ENCODE assay signal across 1 cellular context in the genomic region with DNA sequence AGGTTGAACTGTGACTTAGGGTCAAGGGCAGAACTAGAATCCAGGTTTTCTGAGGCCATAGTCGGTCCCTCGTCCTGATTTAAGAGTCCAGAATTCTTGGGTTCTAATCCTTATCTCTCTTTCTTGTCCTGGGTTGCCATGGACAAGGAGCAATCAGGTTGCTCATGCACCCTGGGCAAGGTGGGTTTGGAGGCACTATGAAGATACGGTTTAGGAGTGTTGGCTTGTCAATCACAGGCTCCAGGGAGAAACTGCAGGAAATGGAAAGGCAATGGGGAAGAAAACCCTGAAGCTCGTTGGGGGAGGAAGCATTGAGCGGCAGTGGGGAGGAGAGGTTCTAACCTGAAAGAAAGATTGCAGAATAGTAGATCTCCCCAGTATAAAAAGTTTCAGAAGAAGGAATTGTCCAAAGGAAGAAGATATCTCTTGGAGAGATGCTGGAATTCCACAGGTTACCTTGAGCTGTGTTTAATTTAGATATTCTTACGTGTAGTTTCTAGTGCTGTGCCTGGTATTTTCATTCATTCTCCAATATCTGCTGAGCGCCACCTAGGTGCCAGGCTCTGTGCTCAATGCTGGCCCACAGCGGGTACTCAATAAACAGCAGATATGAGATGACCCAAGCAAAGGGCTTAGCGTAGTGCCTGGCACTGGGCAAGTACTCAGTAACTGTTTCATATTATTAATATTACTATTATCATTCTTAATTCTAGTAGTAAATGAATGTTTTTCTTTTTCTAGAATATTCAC.
TF ChIP-seq lines count a peak whose summit lies in the region.

No MANE protein-coding gene starts in this region.

TF ChIP-seq in Ishikawa, 13 proteins besides CTCF, POLR2A, EP300 and RAD21 (continued from another document):
- TF ChIP-seq, protein P1, sequence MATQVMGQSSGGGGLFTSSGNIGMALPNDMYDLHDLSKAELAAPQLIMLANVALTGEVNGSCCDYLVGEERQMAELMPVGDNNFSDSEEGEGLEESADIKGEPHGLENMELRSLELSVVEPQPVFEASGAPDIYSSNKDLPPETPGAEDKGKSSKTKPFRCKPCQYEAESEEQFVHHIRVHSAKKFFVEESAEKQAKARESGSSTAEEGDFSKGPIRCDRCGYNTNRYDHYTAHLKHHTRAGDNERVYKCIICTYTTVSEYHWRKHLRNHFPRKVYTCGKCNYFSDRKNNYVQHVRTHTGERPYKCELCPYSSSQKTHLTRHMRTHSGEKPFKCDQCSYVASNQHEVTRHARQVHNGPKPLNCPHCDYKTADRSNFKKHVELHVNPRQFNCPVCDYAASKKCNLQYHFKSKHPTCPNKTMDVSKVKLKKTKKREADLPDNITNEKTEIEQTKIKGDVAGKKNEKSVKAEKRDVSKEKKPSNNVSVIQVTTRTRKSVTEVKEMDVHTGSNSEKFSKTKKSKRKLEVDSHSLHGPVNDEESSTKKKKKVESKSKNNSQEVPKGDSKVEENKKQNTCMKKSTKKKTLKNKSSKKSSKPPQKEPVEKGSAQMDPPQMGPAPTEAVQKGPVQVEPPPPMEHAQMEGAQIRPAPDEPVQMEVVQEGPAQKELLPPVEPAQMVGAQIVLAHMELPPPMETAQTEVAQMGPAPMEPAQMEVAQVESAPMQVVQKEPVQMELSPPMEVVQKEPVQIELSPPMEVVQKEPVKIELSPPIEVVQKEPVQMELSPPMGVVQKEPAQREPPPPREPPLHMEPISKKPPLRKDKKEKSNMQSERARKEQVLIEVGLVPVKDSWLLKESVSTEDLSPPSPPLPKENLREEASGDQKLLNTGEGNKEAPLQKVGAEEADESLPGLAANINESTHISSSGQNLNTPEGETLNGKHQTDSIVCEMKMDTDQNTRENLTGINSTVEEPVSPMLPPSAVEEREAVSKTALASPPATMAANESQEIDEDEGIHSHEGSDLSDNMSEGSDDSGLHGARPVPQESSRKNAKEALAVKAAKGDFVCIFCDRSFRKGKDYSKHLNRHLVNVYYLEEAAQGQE (IDR thresholded peaks at IDR 0.05; ENCODE audit: low read depth) = no peak
- TF ChIP-seq TAF1 (IDR thresholded peaks at IDR 0.05; ENCODE audit: low read depth) (no peak), ZBTB7A (IDR thresholded peaks at IDR 0.05; ENCODE audit: low read depth) (no peak), CEBPB (IDR thresholded peaks at IDR 0.05) (no peak), TEAD4 (IDR thresholded peaks at IDR 0.05) (no peak), FOXM1 (IDR thresholded peaks at IDR 0.05; ENCODE audit: borderline replicate concordance, low read depth) (no peak), CREB1 (IDR thresholded peaks at IDR 0.05; ENCODE audit: low read depth) (no peak)
- TF ChIP-seq, protein P2, sequence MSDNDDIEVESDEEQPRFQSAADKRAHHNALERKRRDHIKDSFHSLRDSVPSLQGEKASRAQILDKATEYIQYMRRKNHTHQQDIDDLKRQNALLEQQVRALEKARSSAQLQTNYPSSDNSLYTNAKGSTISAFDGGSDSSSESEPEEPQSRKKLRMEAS (IDR thresholded peaks at IDR 0.05) = no peak
